Comparison of ENCODE assay signal across 8 cellular contexts in genomic region chrX:1582686-1583437, GRCh38. TPM values are rescaled to one million over a fixed set of nuclear protein-coding genes. Genes with fewer than 3 reads are reported as not detected.
DNase-seq lines count a peak whose midpoint lies in the region; ATAC-seq and TF ChIP-seq lines count a peak whose summit lies in the region.

No MANE protein-coding gene starts in this region.

- no peak overlapping the region for H3K4me3 ChIP-seq in CD4-positive, alpha-beta memory T cell (ENCODE audit: low read length in 2 of 2)
- no peak overlapping the region for H3K4me3 ChIP-seq in KMS-11 (IDR thresholded peaks at IDR 0.05; ENCODE audit: insufficient read depth, low read depth, low read length)

- peak; percentile 81 for ATAC-seq in GM19463 (IDR thresholded peaks at IDR 0.05; ENCODE audit: unreplicated experiment)

- H4K20me1 ChIP-seq in KMS-11 (ENCODE audit: insufficient read depth), result no peaks in the 10 kb centered on the region

- peaks cover 47% of the 10 kb centered on the region for H3K4me1 ChIP-seq in CD4-positive, alpha-beta memory T cell (ENCODE audit: insufficient read depth, low read length)
- peaks cover 49% of the 10 kb centered on the region for H3K4me1 ChIP-seq in KMS-11 (ENCODE audit: low read depth, poor library complexity, severe bottlenecking)

- H3K27ac ChIP-seq in CD4-positive, alpha-beta memory T cell (ENCODE audit: low read depth, low read length), result no peak overlapping the region
- H3K27ac ChIP-seq in KMS-11, result peak overlapping the region; percentile 83

- H3K36me3 Mint-ChIP-seq in CD4-positive, alpha-beta memory T cell, result no peaks in the 10 kb centered on the region

- intact Hi-C loops in CD4-positive, alpha-beta memory T cell (cut with micrococcal nuclease), result loop anchor here (5.0 kb wide), 1 partner anchor 261 kb away; no protein-coding TSS in a partner anchor

- CTCF ChIA-PET in CD4-positive, alpha-beta memory T cell (lab: Charles Lee; ENCODE audit: partially characterized antibody), result no interaction called here

- peak overlapping the region; percentile 34; the same call in 1 of the 2 replicates for H2AFZ ChIP-seq in KMS-11 (ENCODE audit: low read depth)

- DNase-seq in CD4-positive, alpha-beta memory T cell, result peak; percentile 37 to 86 (median 43)
- DNase-seq in activated CD4-positive, CD25-positive, alpha-beta regulatory T cell treated with anti-CD3 and anti-CD28 coated beads, Interleukin-2, amount 50 U/mL, for 72 hours, result peak; percentile 58
- DNase-seq in foreskin melanocyte (peak; percentile 21), GM19240 (ENCODE audit: insufficient read length, low spot score) (no peak), NCI-H2081 treated with DMSO at 0.1 percent for 48 hours (lab: John Stamatoyannopoulos, UW) (no peak), retina (no peak)

- POLR2A ChIA-PET in CD4-positive, alpha-beta memory T cell (lab: Charles Lee; ENCODE audit: partially characterized antibody), result no interaction called here

- peak overlapping the region; percentile 42; the same call in 1 of the 2 replicates for H3K4me2 ChIP-seq in KMS-11

- TF ChIP-seq CTCF in KMS-11 (conservative IDR thresholded peaks at IDR 0.05; ENCODE audit: low read depth, low read length), result no peak

- H3K9me3 ChIP-seq in CD4-positive, alpha-beta memory T cell (ENCODE audit: control insufficient read depth in 1 of 2, low read length in 2 of 2), result no peaks in the 10 kb centered on the region

- no peaks in the 10 kb centered on the region for H3K27me3 ChIP-seq in CD4-positive, alpha-beta memory T cell (ENCODE audit: insufficient read depth, low read length)
- H3K27me3 ChIP-seq in KMS-11 (ENCODE audit: insufficient read depth, low read depth), result no peaks in the 10 kb centered on the region

- no peaks in the 10 kb centered on the region for H3K27me3 Mint-ChIP-seq in CD4-positive, alpha-beta memory T cell

- peak overlapping the region; percentile 79 to 96 (median 90) for H3K27ac Mint-ChIP-seq in CD4-positive, alpha-beta memory T cell

- H3K79me2 ChIP-seq in KMS-11 (ENCODE audit: insufficient read depth, low read depth), result no peaks in the 10 kb centered on the region

- H3K9ac ChIP-seq in KMS-11, result peak overlapping the region; percentile 49; the same call in 1 of the 2 replicates

- no peaks in the 10 kb centered on the region for H3K36me3 ChIP-seq in CD4-positive, alpha-beta memory T cell (ENCODE audit: insufficient read depth, low read length)
- no peaks in the 10 kb centered on the region for H3K36me3 ChIP-seq in KMS-11 (ENCODE audit: insufficient read depth)

- H3K4me1 Mint-ChIP-seq in CD4-positive, alpha-beta memory T cell, result peaks cover 14 to 30% (median 17%) of the 10 kb centered on the region in 4 donors

- H3K4me3 Mint-ChIP-seq in CD4-positive, alpha-beta memory T cell, result peak overlapping the region; percentile 57 to 82 (median 68)

- no peaks in the 10 kb centered on the region for H3K9me3 Mint-ChIP-seq in CD4-positive, alpha-beta memory T cell

RNA-seq across cellular contexts. Expression of gene AKAP17A, which starts 8.5 kb away (rescaled TPM):
- 100 to 1,000 TPM; 147 to 150 TPM for total RNA-seq in CD4-positive, alpha-beta memory T cell
- 10 to 100 TPM; 12.7 to 43.0 TPM for polyA plus RNA-seq in CD4-positive, alpha-beta memory T cell

RNA-seq across cellular contexts. Expression of gene ASMT, which starts 32.0 kb away (rescaled TPM):
- total RNA-seq in CD4-positive, alpha-beta memory T cell, result not detected
- 1 to 10 TPM in 1 of 2 donors, under 1 TPM in 1; 0.35 to 1.0 TPM for polyA plus RNA-seq in CD4-positive, alpha-beta memory T cell

RNA-seq across cellular contexts. Expression of gene P2RY8, which starts 45.9 kb away (rescaled TPM):
- 100 to 1,000 TPM; 195 TPM for total RNA-seq in CD4-positive, alpha-beta memory T cell
- polyA plus RNA-seq in CD4-positive, alpha-beta memory T cell, result 100 to 1,000 TPM; 194 to 261 TPM

Comparison
In these comparisons a context has a peak if more than half of its experiments do, and no peak if none do; other contexts are left out.
1. DNase-seq: peak in CD4-positive, alpha-beta memory T cell (5 of 5), activated CD4-positive, CD25-positive, alpha-beta regulatory T cell treated with anti-CD3 and anti-CD28 coated beads, Interleukin-2, amount 50 U/mL, for 72 hours (single experiment) and foreskin melanocyte (single experiment); none in GM19240 (single experiment), NCI-H2081 treated with DMSO at 0.1 percent for 48 hours (single experiment) and retina (single experiment).